Comparison of ENCODE assay signal across 8 cellular contexts in the genomic region with DNA sequence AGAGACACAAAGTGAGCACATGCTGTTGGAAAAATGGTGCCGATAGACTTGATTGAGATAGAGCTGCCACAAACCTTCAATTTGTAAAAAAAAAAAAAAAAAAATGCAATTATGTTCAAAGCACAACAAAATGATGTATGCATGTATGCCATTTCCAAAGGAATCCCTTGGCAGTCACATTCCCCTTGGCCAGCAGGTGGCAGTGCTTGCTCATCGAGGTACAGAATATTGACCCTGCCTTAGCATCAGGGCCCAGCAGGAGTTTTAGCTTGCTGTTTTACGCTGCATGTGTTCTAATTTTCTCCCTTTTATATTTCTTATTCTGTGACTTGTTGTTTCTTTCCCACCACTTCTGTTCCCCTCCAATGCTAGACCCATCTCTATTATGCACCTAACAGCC. TPM values are rescaled to one million over a fixed set of nuclear protein-coding genes. Genes with fewer than 3 reads are reported as not detected.
DNase-seq lines count a peak whose midpoint lies in the region; ATAC-seq and TF ChIP-seq lines count a peak whose summit lies in the region.

No MANE protein-coding gene starts in this region.

- WGBS in mesendoderm (ENCODE audit: extremely low coverage, insufficient coverage, low lambda C conversion rate): no CpG with 5 or more reads among the region's 3 CpGs

- H4K8ac ChIP-seq in mesendoderm (ENCODE audit: low read depth, low read length): no peak overlapping the region

- POLR2A ChIA-PET in activated CD8-positive, alpha-beta T cell treated with anti-CD3 and anti-CD28 coated beads for 36 hours (lab: Charles Lee): interaction anchor here (1.1 to 1.6 kb wide), 3 partner anchors 78 to 167 kb away, joined by 3 to 7 read pairs (median 3); no protein-coding TSS in a partner anchor

- no peaks in the 10 kb centered on the region for H3K4me1 ChIP-seq in effector memory CD4-positive, alpha-beta T cell (ENCODE audit: control insufficient read depth, insufficient read depth, low read length, poor library complexity, severe bottlenecking)
- H3K4me1 ChIP-seq in mesendoderm (ENCODE audit: control insufficient read depth, low read depth, low read length): no peaks in the 10 kb centered on the region

- no peaks in the 10 kb centered on the region for H3K9me3 Mint-ChIP-seq in activated CD8-positive, alpha-beta T cell treated with anti-CD3 and anti-CD28 coated beads for 36 hours

- H3K9me3 ChIP-seq in effector memory CD4-positive, alpha-beta T cell (ENCODE audit: control insufficient read depth, low read length): no peaks in the 10 kb centered on the region

- H2AK5ac ChIP-seq in mesendoderm (ENCODE audit: low read length): no peak overlapping the region

- no peaks in the 10 kb centered on the region for H3K27me3 ChIP-seq in effector memory CD4-positive, alpha-beta T cell (replicated peaks; ENCODE audit: control insufficient read depth, insufficient read depth, low read length, poor library complexity, severe bottlenecking)
- H3K27me3 ChIP-seq in mesendoderm (ENCODE audit: insufficient read depth, low read length, poor library complexity): no peaks in the 10 kb centered on the region

- intact Hi-C loops in activated CD8-positive, alpha-beta T cell treated with anti-CD3 and anti-CD28 coated beads for 36 hours (cut with micrococcal nuclease): loop anchor here (1.0 kb wide), 1 partner anchor 80 kb away; no protein-coding TSS in a partner anchor

- no peak overlapping the region for H3K4ac ChIP-seq in mesendoderm (ENCODE audit: low read depth, low read length)

- no peak overlapping the region for H3K18ac ChIP-seq in mesendoderm (ENCODE audit: low read length)

- H3K23ac ChIP-seq in mesendoderm (ENCODE audit: low read length): no peak overlapping the region

- no peaks in the 10 kb centered on the region for H3K79me2 ChIP-seq in mesendoderm (ENCODE audit: control insufficient read depth, insufficient read depth, low read length)

- H3K36me3 Mint-ChIP-seq in activated CD8-positive, alpha-beta T cell treated with anti-CD3 and anti-CD28 coated beads for 36 hours (ENCODE audit: low read depth): no peaks in the 10 kb centered on the region

- TF ChIP-seq CTCF in activated CD8-positive, alpha-beta T cell treated with anti-CD3 and anti-CD28 coated beads for 36 hours (IDR thresholded peaks at IDR 0.05): peak; percentile 67

- no peak overlapping the region for H3K4me3 ChIP-seq in effector memory CD4-positive, alpha-beta T cell (ENCODE audit: insufficient read depth, low read depth, low read length, poor library complexity, severe bottlenecking)
- no peak overlapping the region for H3K4me3 ChIP-seq in mesendoderm (ENCODE audit: low read length)

- DNase-seq in AML-193 (lab: John Stamatoyannopoulos, UW): peak; percentile 60 to 68
- DNase-seq in NCI-H69 (lab: John Stamatoyannopoulos, UW): peak; percentile 65
- peak; percentile 82 for DNase-seq in activated CD8-positive, alpha-beta T cell treated with anti-CD3 and anti-CD28 coated beads for 36 hours
- DNase-seq in effector memory CD4-positive, alpha-beta T cell: peak; percentile 49 to 65 (median 55)
- DNase-seq in mesendoderm: peak; percentile 55
- peak; percentile 32 to 50 for DNase-seq in stimulated activated CD8-positive, alpha-beta memory T cell treated with anti-CD3 and anti-CD28 coated beads, Interleukin-4, amount 100 ng/mL, for 1 hour (ENCODE audit: low read depth in 2 of 2, low spot score in 1 of 2)

- CTCF ChIA-PET in activated CD8-positive, alpha-beta T cell treated with anti-CD3 and anti-CD28 coated beads for 36 hours (lab: Charles Lee): interaction anchor here (0.6 to 6.3 kb wide), 21 partner anchors 10 to 582 kb away, joined by 3 to 165 read pairs (median 5); partner anchors contain the start of gene RPGR

- no peak overlapping the region for H3K56ac ChIP-seq in mesendoderm (ENCODE audit: low read length)

- no peak overlapping the region for H2BK15ac ChIP-seq in mesendoderm (replicated peaks; ENCODE audit: low read depth)

- no peak overlapping the region for H3K4me2 ChIP-seq in mesendoderm (ENCODE audit: low read length)

- ATAC-seq in GM19043 (IDR thresholded peaks at IDR 0.05; ENCODE audit: low read depth, unreplicated experiment) (peak; percentile 44), HG03432 (IDR thresholded peaks at IDR 0.05; ENCODE audit: unreplicated experiment) (peak; percentile 49)
- ATAC-seq in activated CD8-positive, alpha-beta T cell treated with anti-CD3 and anti-CD28 coated beads for 36 hours: peak; percentile 41

- peak overlapping the region; percentile 85 for H3K27ac Mint-ChIP-seq in activated CD8-positive, alpha-beta T cell treated with anti-CD3 and anti-CD28 coated beads for 36 hours

- H3K9ac ChIP-seq in mesendoderm (ENCODE audit: low read length): no peak overlapping the region

- H4K5ac ChIP-seq in mesendoderm (ENCODE audit: low read length): no peak overlapping the region

- peaks cover 16% of the 10 kb centered on the region for H3K4me1 Mint-ChIP-seq in activated CD8-positive, alpha-beta T cell treated with anti-CD3 and anti-CD28 coated beads for 36 hours (ENCODE audit: low read depth)

- no peaks in the 10 kb centered on the region for H3K36me3 ChIP-seq in effector memory CD4-positive, alpha-beta T cell (ENCODE audit: control insufficient read depth, insufficient read depth, low read length)
- H3K36me3 ChIP-seq in mesendoderm (ENCODE audit: control insufficient read depth, insufficient read depth, low read length): no peaks in the 10 kb centered on the region

- H3K4me3 Mint-ChIP-seq in activated CD8-positive, alpha-beta T cell treated with anti-CD3 and anti-CD28 coated beads for 36 hours: no peak overlapping the region

- no peak overlapping the region for H2BK120ac ChIP-seq in mesendoderm (ENCODE audit: low read depth, low read length)

- H3K27me3 Mint-ChIP-seq in activated CD8-positive, alpha-beta T cell treated with anti-CD3 and anti-CD28 coated beads for 36 hours: no peaks in the 10 kb centered on the region

- no peaks in the 10 kb centered on the region for H3K79me1 ChIP-seq in mesendoderm (ENCODE audit: low read length)

- H3K27ac ChIP-seq in effector memory CD4-positive, alpha-beta T cell (ENCODE audit: insufficient read depth, low read length, poor library complexity, severe bottlenecking): no peak overlapping the region
- no peak overlapping the region for H3K27ac ChIP-seq in mesendoderm (ENCODE audit: low read depth, low read length)

- no peak overlapping the region for H2BK5ac ChIP-seq in mesendoderm (ENCODE audit: low read length)

RNA-seq across cellular contexts. Expression of gene CYBB, which starts 34.5 kb away (rescaled TPM):
- total RNA-seq in activated CD8-positive, alpha-beta T cell treated with anti-CD3 and anti-CD28 coated beads for 36 hours: under 1 TPM; 0.07 to 0.25 TPM
- 0.08 TPM for polyA plus RNA-seq in mesendoderm (2013, experiment 1 of 2)
- polyA plus RNA-seq in mesendoderm (2013, experiment 2 of 2): 0.06 TPM

RNA-seq across cellular contexts. Expression of gene XK, which starts 59.8 kb away (rescaled TPM):
- total RNA-seq in activated CD8-positive, alpha-beta T cell treated with anti-CD3 and anti-CD28 coated beads for 36 hours: under 1 TPM in 1 of 2 experiments, not detected in 1; 0.07 TPM
- polyA plus RNA-seq in mesendoderm (2013, experiment 1 of 2): 0.88 TPM
- 0.91 TPM for polyA plus RNA-seq in mesendoderm (2013, experiment 2 of 2)
